Comparison of ENCODE assay signal across 15 cellular contexts in genomic region chr20:35403302-35403906, GRCh38. TPM values are rescaled to one million over a fixed set of nuclear protein-coding genes. Genes with fewer than 3 reads are reported as not detected.
A peak's percentile ranks its signal among the peaks of the same experiment; 100 is the strongest.
DNase-seq lines count a peak whose midpoint lies in the region; ATAC-seq and TF ChIP-seq lines count a peak whose summit lies in the region.
"Not testable (repeated sequence)": the region's sequence is repeated elsewhere in the genome, so short reads cannot be mapped to it uniquely, and the experiment has no call there.
"Had no signal": no experiment of that assay in that cellular context is flagged by ENCODE, and none has a peak within 500 bp of the region (broad histone marks: within the 10 kb centered on the region; RNA-seq: fewer than 3 reads in every experiment).

No MANE protein-coding gene starts in this region.

- H3K4me3 ChIP-seq in AG10803 (ENCODE audit: low read length); LNCaP clone FGC (ENCODE audit: low read depth, low read length); cardiac fibroblast (replicated peaks in 1 of 2; ENCODE audit: low read depth in 2 of 2, low read length in 2 of 2); fibroblast of lung (replicated peaks in 1 of 4; ENCODE audit: control extremely low read depth in 1 of 4, insufficient read depth in 1 of 4, low read depth in 3 of 4, low read length in 4 of 4): not testable (repeated sequence)

- H3K27me3 Mint-ChIP-seq in activated CD4-positive, alpha-beta memory T cell treated with anti-CD3 and anti-CD28 coated beads for 36 hours: not testable (repeated sequence)

- H3K9me3 ChIP-seq in fibroblast of lung (ENCODE audit: control insufficient read depth, insufficient read depth, low read depth, low read length): not testable (repeated sequence)

- intact Hi-C loops in activated CD4-positive, alpha-beta memory T cell treated with anti-CD3 and anti-CD28 coated beads for 36 hours (cut with micrococcal nuclease); left colon (cut with DNase I, micrococcal nuclease): not testable (repeated sequence)

- H3K4me3 Mint-ChIP-seq in activated CD4-positive, alpha-beta memory T cell treated with anti-CD3 and anti-CD28 coated beads for 36 hours: not testable (repeated sequence)

- POLR2A ChIA-PET in activated CD4-positive, alpha-beta memory T cell treated with anti-CD3 and anti-CD28 coated beads for 36 hours (lab: Charles Lee): not testable (repeated sequence)

- H3K27ac ChIP-seq in fibroblast of lung (ENCODE audit: insufficient read depth, low read length): not testable (repeated sequence)

- peak; percentile 31 for ATAC-seq in left colon

- DNase-seq in AG10803 (ENCODE audit: low read depth): peak; percentile 2
- peak; percentile 2 for DNase-seq in LNCaP clone FGC (ENCODE audit: low read depth)
- DNase-seq in NCI-H2081 (lab: John Stamatoyannopoulos, UW): peak; percentile 21 to 72
- peak; percentile 49 for DNase-seq in NCI-H446 treated with DMSO at 0.1 percent for 48 hours (lab: John Stamatoyannopoulos, UW)
- DNase-seq in activated CD4-positive, alpha-beta memory T cell treated with anti-CD3 and anti-CD28 coated beads for 36 hours; left colon: not testable (repeated sequence)
- DNase-seq in cardiac fibroblast (ENCODE audit: low read depth in 2 of 2): peak; percentile 25 to 36
- DNase-seq in fibroblast of lung (ENCODE audit: low read depth in 2 of 2): peak; percentile 10 to 19

- peaks cover 15% of the 10 kb centered on the region for H3K4me1 Mint-ChIP-seq in activated CD4-positive, alpha-beta memory T cell treated with anti-CD3 and anti-CD28 coated beads for 36 hours (ENCODE audit: low read depth)

- not testable (repeated sequence) for H3K9ac ChIP-seq in fibroblast of lung (ENCODE audit: insufficient read depth, low read length)

- not testable (repeated sequence) for H3K4me2 ChIP-seq in fibroblast of lung (ENCODE audit: extremely low read depth, insufficient read depth, low read length)

- H3K79me2 ChIP-seq in fibroblast of lung (ENCODE audit: control insufficient read depth, insufficient read depth, low read length): peaks cover 30% of the 10 kb centered on the region

- not testable (repeated sequence) for H2AFZ ChIP-seq in fibroblast of lung (ENCODE audit: low read length)

- H3K36me3 ChIP-seq in fibroblast of lung (ENCODE audit: control insufficient read depth, insufficient read depth, low read length): not testable (repeated sequence)

- CTCF ChIA-PET in activated CD4-positive, alpha-beta memory T cell treated with anti-CD3 and anti-CD28 coated beads for 36 hours (lab: Charles Lee): interaction anchor here (0.7 kb wide), 1 partner anchor 96 kb away, joined by 4 read pairs; no protein-coding TSS in a partner anchor

- not testable (repeated sequence) for H3K27me3 ChIP-seq in fibroblast of lung (ENCODE audit: control insufficient read depth, insufficient read depth, low read length)

- H3K27ac Mint-ChIP-seq in activated CD4-positive, alpha-beta memory T cell treated with anti-CD3 and anti-CD28 coated beads for 36 hours: peak overlapping the region; percentile 42

- TF ChIP-seq CTCF in AG10803 (conservative IDR thresholded peaks at IDR 0.05; ENCODE audit: low read length); LNCaP clone FGC (IDR thresholded peaks at IDR 0.05; ENCODE audit: control insufficient read depth, extremely low read depth, insufficient read depth); cardiac fibroblast (IDR thresholded peaks at IDR 0.05; ENCODE audit: low read depth, low read length); fibroblast of lung (conservative IDR thresholded peaks at IDR 0.05 in 1 of 2, IDR thresholded peaks at IDR 0.05 in 1 of 2; ENCODE audit: low read depth in 1 of 2, low read length in 2 of 2): not testable (repeated sequence)

- peaks cover 30% of the 10 kb centered on the region for H3K36me3 Mint-ChIP-seq in activated CD4-positive, alpha-beta memory T cell treated with anti-CD3 and anti-CD28 coated beads for 36 hours

- H4K20me1 ChIP-seq in fibroblast of lung (ENCODE audit: control insufficient read depth, extremely low read depth, insufficient read depth, low read length): not testable (repeated sequence)

- H3K4me1 ChIP-seq in fibroblast of lung (ENCODE audit: control insufficient read depth, extremely low read depth, insufficient read depth, low read length): not testable (repeated sequence)

- H3K9me3 Mint-ChIP-seq in activated CD4-positive, alpha-beta memory T cell treated with anti-CD3 and anti-CD28 coated beads for 36 hours: not testable (repeated sequence)

RNA-seq across cellular contexts. Expression of gene UQCC1, which starts 8.4 kb away (rescaled TPM):
- 10 to 100 TPM; 44.4 to 48.6 TPM for total RNA-seq in activated CD4-positive, alpha-beta memory T cell treated with anti-CD3 and anti-CD28 coated beads for 36 hours
- total RNA-seq in fibroblast of lung: 31.3 and 41.1 TPM in 2 replicates
- 31.1 and 36.5 TPM in 2 replicates for polyA plus RNA-seq in fibroblast of lung
- 36.1 and 36.6 TPM in 2 replicates for polyA plus RNA-seq in fibroblast of lung (2012)
- polyA minus RNA-seq in fibroblast of lung (ENCODE audit: low replicate concordance): 64.2 and 68.7 TPM in 2 replicates
- 10 to 100 TPM; 57.2 to 63.1 TPM for total RNA-seq in left colon

RNA-seq across cellular contexts. Expression of gene GDF5, which starts 34.6 kb away (rescaled TPM):
- total RNA-seq in activated CD4-positive, alpha-beta memory T cell treated with anti-CD3 and anti-CD28 coated beads for 36 hours: not detected
- total RNA-seq in fibroblast of lung: 50.1 and 91.3 TPM in 2 replicates
- 30.6 and 54.5 TPM in 2 replicates for polyA plus RNA-seq in fibroblast of lung
- 53.4 and 97.0 TPM in 2 replicates for polyA plus RNA-seq in fibroblast of lung (2012)
- 117 and 195 TPM in 2 replicates for polyA minus RNA-seq in fibroblast of lung (ENCODE audit: low replicate concordance)
- total RNA-seq in left colon: under 1 TPM in 1 of 2 donors, not detected in 1; 0.47 TPM
- total RNA-seq: CD4-positive, alpha-beta memory T cell; GM23338; H9; HepG2; K562; PC-9; SJSA1 had no signal
- polyA plus RNA-seq: CD4-positive, alpha-beta memory T cell; GM23338; HepG2 had no signal

RNA-seq across cellular contexts. Expression of gene CEP250, which starts 52.0 kb away (rescaled TPM):
- total RNA-seq in activated CD4-positive, alpha-beta memory T cell treated with anti-CD3 and anti-CD28 coated beads for 36 hours: 10 to 100 TPM; 47.2 to 60.8 TPM
- total RNA-seq in fibroblast of lung: 24.7 and 45.9 TPM in 2 replicates
- polyA plus RNA-seq in fibroblast of lung: 11.3 and 11.8 TPM in 2 replicates
- polyA plus RNA-seq in fibroblast of lung (2012): 31.5 and 38.6 TPM in 2 replicates
- 31.5 and 78.1 TPM in 2 replicates for polyA minus RNA-seq in fibroblast of lung (ENCODE audit: low replicate concordance)
- total RNA-seq in left colon: 10 to 100 TPM; 22.5 to 23.2 TPM

Comparison
In these comparisons a context has a peak if more than half of its experiments do, and no peak if none do; other contexts are left out.
1. RNA of gene GDF5, which starts 34.6 kb away (total RNA-seq): 50.1 to 91.3 TPM in fibroblast of lung; 0.47 TPM in left colon and not detected in activated CD4-positive, alpha-beta memory T cell treated with anti-CD3 and anti-CD28 coated beads for 36 hours; every median in the first group is over 10 times any median in the second.